ENCODE assay signal across 35 cellular contexts in the genomic region with DNA sequence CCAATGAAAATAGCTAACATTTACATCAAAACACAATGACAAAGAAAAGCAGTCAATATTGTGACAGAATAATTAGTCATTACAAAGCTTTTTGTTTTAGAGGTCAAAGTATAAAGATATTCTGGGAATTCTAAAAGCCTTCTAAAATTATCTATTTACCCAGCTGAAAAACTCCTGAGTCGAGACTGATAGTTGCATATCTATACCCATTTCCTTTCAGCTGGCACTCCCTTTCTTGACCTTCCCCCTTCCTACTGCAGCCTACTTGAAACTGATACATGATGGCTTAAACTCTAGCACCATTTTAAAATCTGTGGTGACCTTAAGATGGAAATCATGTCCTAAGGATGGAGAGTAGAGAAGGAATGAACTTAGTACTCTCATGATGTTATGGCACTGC. TPM values are rescaled to one million over a fixed set of nuclear protein-coding genes. Genes with fewer than 3 reads are reported as not detected.
A peak's percentile ranks its signal among the peaks of the same experiment; 100 is the strongest.
DNase-seq lines count a peak whose midpoint lies in the region; ATAC-seq, FAIRE-seq and TF ChIP-seq lines count a peak whose summit lies in the region.
"Had no signal": no experiment of that assay in that cellular context is flagged by ENCODE, and none has a peak within 500 bp of the region (broad histone marks: within the 10 kb centered on the region; RNA-seq: fewer than 3 reads in every experiment).

No MANE protein-coding gene starts in this region.

- peak overlapping the region in 2 of 3 donors; percentile 3 to 56 for H3K27ac Mint-ChIP-seq in CD4-positive, CD25-positive, alpha-beta regulatory T cell
- H3K27ac Mint-ChIP-seq in chondrocyte (ENCODE audit: unreplicated experiment) = no peak overlapping the region
- H3K27ac Mint-ChIP-seq: activated CD4-positive, alpha-beta T cell treated with anti-CD3 and anti-CD28 coated beads, Interleukin-2, amount 10 ng/mL, durations not matched to agents 7 days and 5 days had no signal

- TF ChIP-seq POLR2A in endothelial cell of umbilical vein (IDR thresholded peaks at IDR 0.05; ENCODE audit: low read depth, low read length) (no peak), GM18505 (IDR thresholded peaks at IDR 0.05; ENCODE audit: borderline replicate concordance, extremely low read depth, insufficient read depth, insufficient read length) (no peak)

- no peaks in the 10 kb centered on the region for H3K27me3 ChIP-seq in CD4-positive, CD25-positive, alpha-beta regulatory T cell (ENCODE audit: control insufficient read depth, insufficient read depth, low read length)
- H3K27me3 ChIP-seq in endothelial cell of umbilical vein (ENCODE audit: control insufficient read depth in 2 of 2, insufficient read depth in 2 of 2, low read length in 2 of 2) = no peaks in the 10 kb centered on the region
- H3K27me3 ChIP-seq: esophagus squamous epithelium, foreskin keratinocyte, heart right ventricle, Peyer's patch, right lobe of liver, stomach, thyroid gland had no signal

- H3K9me3 Mint-ChIP-seq in CD4-positive, CD25-positive, alpha-beta regulatory T cell = peaks cover 0 to 8% (median 6%) of the 10 kb centered on the region in 7 donors
- peaks cover 13% of the 10 kb centered on the region for H3K9me3 Mint-ChIP-seq in chondrocyte (ENCODE audit: low read depth)

- H3K79me2 ChIP-seq in endothelial cell of umbilical vein (ENCODE audit: control insufficient read depth, insufficient read depth, low read length) = no peaks in the 10 kb centered on the region

- FAIRE-seq in endothelial cell of umbilical vein (lab: Jason Lieb, UNC) = no peak
- FAIRE-seq: A204.1, GM12891, keratinocyte had no signal

- peaks cover 3% of the 10 kb centered on the region for H3K36me3 ChIP-seq in CD4-positive, CD25-positive, alpha-beta regulatory T cell (ENCODE audit: control insufficient read depth, insufficient read depth, low read length)
- H3K36me3 ChIP-seq in endothelial cell of umbilical vein (ENCODE audit: control insufficient read depth in 2 of 2, extremely low read depth in 1 of 2, insufficient read depth in 2 of 2, low read length in 2 of 2) = no peaks in the 10 kb centered on the region
- H3K36me3 ChIP-seq: heart right ventricle, Peyer's patch, prostate gland, right lobe of liver, thyroid gland had no signal

- DNase-seq in CD4-positive, CD25-positive, alpha-beta regulatory T cell = no peak
- peak in 51 of 76 experiments; percentile 5 to 85 (median 64) for DNase-seq in HUDEP-2 (lab: John Stamatoyannopoulos, UW; ENCODE audit: unreplicated experiment in 76 of 76)
- peak; percentile 9 for DNase-seq in RKO (ENCODE audit: low spot score)
- DNase-seq in endothelial cell of umbilical vein (ENCODE audit: low read depth, low spot score) = peak; percentile 24
- no peak for DNase-seq in chondrocyte (ENCODE audit: low spot score)
- DNase-seq in ureter (ENCODE audit: low spot score) = no peak
- DNase-seq: activated CD4-positive, alpha-beta T cell treated with anti-CD3 and anti-CD28 coated beads, Interleukin-2, amount 10 ng/mL, durations not matched to agents 7 days and 5 days; activated gamma-delta T cell; activated T-cell treated with anti-CD3 and anti-CD28 coated beads, Interleukin-2, amount 50 U/mL, for 1 hour; caudate nucleus; esophagus squamous epithelium; foreskin keratinocyte; HCEC 1CT; heart right ventricle; midbrain; naive thymus-derived CD8-positive, alpha-beta T cell; NCI-H1105; NCI-H1930; NCI-H526 treated with DMSO at 0.1 percent for 48 hours; nucleus accumbens; Peyer's patch; right lobe of liver; SHP77 treated with DMSO at 0.1 percent for 48 hours; stimulated activated CD4-positive, alpha-beta T cell treated with anti-CD3 and anti-CD28 coated beads, Interleukin-12 subunit alpha, Interleukin-12 subunit beta, amount 100 ng/mL, for 4 hours; stimulated activated CD4-positive, alpha-beta T cell treated with anti-CD3 and anti-CD28 coated beads, Interleukin-2, amount 100 ng/mL, for 48 hours; stomach; T-helper 2 cell; thyroid gland had no signal

- dilution Hi-C loops in endothelial cell of umbilical vein (cut with MboI; ENCODE audit: extremely low pct_ligation_motif_present, low sequenced_read_pairs) = no loop called here

- POLR2A ChIA-PET in endothelial cell of umbilical vein (lab: Charles Lee) = no interaction called here

- H3K4me1 Mint-ChIP-seq in CD4-positive, CD25-positive, alpha-beta regulatory T cell = peaks cover 48 to 75% (median 57%) of the 10 kb centered on the region in 4 donors
- no peaks in the 10 kb centered on the region for H3K4me1 Mint-ChIP-seq in chondrocyte (ENCODE audit: low read depth)

- H3K9me3 ChIP-seq in CD4-positive, CD25-positive, alpha-beta regulatory T cell (ENCODE audit: control insufficient read depth in 2 of 2, low read length in 2 of 2) = no peaks in the 10 kb centered on the region
- H3K9me3 ChIP-seq in endothelial cell of umbilical vein (replicated peaks; ENCODE audit: control insufficient read depth, insufficient read depth, low read length) = no peaks in the 10 kb centered on the region
- H3K9me3 ChIP-seq: Peyer's patch, prostate gland, right lobe of liver, stomach, thyroid gland had no signal

- H3K27me3 Mint-ChIP-seq in CD4-positive, CD25-positive, alpha-beta regulatory T cell = no peaks in the 10 kb centered on the region
- no peaks in the 10 kb centered on the region for H3K27me3 Mint-ChIP-seq in chondrocyte (ENCODE audit: low read depth)
- H3K27me3 Mint-ChIP-seq: activated CD4-positive, alpha-beta T cell treated with anti-CD3 and anti-CD28 coated beads, Interleukin-2, amount 10 ng/mL, durations not matched to agents 7 days and 5 days; naive thymus-derived CD8-positive, alpha-beta T cell had no signal

- intact Hi-C loops in endothelial cell of umbilical vein (cut with micrococcal nuclease) = no loop called here

- no peak overlapping the region for H3K9ac ChIP-seq in endothelial cell of umbilical vein (replicated peaks; ENCODE audit: extremely low read depth, insufficient read depth, low read length)

- TF ChIP-seq CTCF in endothelial cell of umbilical vein (IDR thresholded peaks at IDR 0.05; ENCODE audit: extremely low read depth in 1 of 2, insufficient read depth in 1 of 2, low read depth in 1 of 2, low read length in 2 of 2) (no peak), chondrocyte (IDR thresholded peaks at IDR 0.05) (no peak)

- peak overlapping the region in 2 of 4 donors; percentile 22 to 66 for H3K4me3 Mint-ChIP-seq in CD4-positive, CD25-positive, alpha-beta regulatory T cell
- no peak overlapping the region for H3K4me3 Mint-ChIP-seq in chondrocyte (ENCODE audit: unreplicated experiment)
- H3K4me3 Mint-ChIP-seq: activated CD4-positive, alpha-beta T cell treated with anti-CD3 and anti-CD28 coated beads, Interleukin-2, amount 10 ng/mL, durations not matched to agents 7 days and 5 days had no signal

- H4K20me1 ChIP-seq in endothelial cell of umbilical vein (replicated peaks; ENCODE audit: control insufficient read depth, extremely low read depth, insufficient read depth, low read length) = no peaks in the 10 kb centered on the region

- H3K27ac ChIP-seq in CD4-positive, CD25-positive, alpha-beta regulatory T cell (ENCODE audit: insufficient read depth, low read length, poor library complexity, severe bottlenecking) = no peak overlapping the region
- H3K27ac ChIP-seq in endothelial cell of umbilical vein (ENCODE audit: insufficient read depth, low read depth, low read length) = no peak overlapping the region
- H3K27ac ChIP-seq: esophagus squamous epithelium, foreskin keratinocyte, heart right ventricle, Peyer's patch, prostate gland, right lobe of liver, stomach, thyroid gland, VCaP had no signal

- peaks cover 3% of the 10 kb centered on the region for H3K4me1 ChIP-seq in CD4-positive, CD25-positive, alpha-beta regulatory T cell (ENCODE audit: control insufficient read depth, insufficient read depth, low read length, poor library complexity, severe bottlenecking)
- H3K4me1 ChIP-seq in endothelial cell of umbilical vein (ENCODE audit: control insufficient read depth, extremely low read depth, insufficient read depth, low read length) = peaks cover 4% of the 10 kb centered on the region
- H3K4me1 ChIP-seq: esophagus squamous epithelium, foreskin keratinocyte, Peyer's patch, prostate gland, thyroid gland had no signal

- ATAC-seq in CD4-positive, CD25-positive, alpha-beta regulatory T cell (ENCODE audit: low read depth in 2 of 2) = no peak
- no peak for ATAC-seq in GM18505 (IDR thresholded peaks at IDR 0.05; ENCODE audit: unreplicated experiment)
- no peak for ATAC-seq in GM18873 (IDR thresholded peaks at IDR 0.05; ENCODE audit: low FRiP score, unreplicated experiment)
- ATAC-seq: foreskin keratinocyte; heart right ventricle; naive thymus-derived CD8-positive, alpha-beta T cell had no signal

- no peak overlapping the region for H3K4me3 ChIP-seq in CD4-positive, CD25-positive, alpha-beta regulatory T cell (ENCODE audit: low read depth, low read length)
- no peak overlapping the region for H3K4me3 ChIP-seq in endothelial cell of umbilical vein (replicated peaks in 1 of 3; ENCODE audit: insufficient read depth in 1 of 3, low read depth in 1 of 3, low read length in 3 of 3)
- H3K4me3 ChIP-seq: esophagus squamous epithelium, heart right ventricle, Peyer's patch, prostate gland, right lobe of liver, stomach, thyroid gland had no signal

- H2AFZ ChIP-seq in endothelial cell of umbilical vein (ENCODE audit: low read depth, low read length) = no peak overlapping the region

- no peaks in the 10 kb centered on the region for H3K9me1 ChIP-seq in endothelial cell of umbilical vein (replicated peaks; ENCODE audit: control insufficient read depth, extremely low read depth, insufficient read depth, low read length)

- peaks cover 34% of the 10 kb centered on the region for H3K36me3 Mint-ChIP-seq in CD4-positive, CD25-positive, alpha-beta regulatory T cell
- peaks cover 2% of the 10 kb centered on the region for H3K36me3 Mint-ChIP-seq in chondrocyte (ENCODE audit: low read depth)

- BruUV-seq in endothelial cell of umbilical vein (replicated peaks; lab: Mats Ljungman, UMichigan) = no TSS peak

- no peak overlapping the region for H3K4me2 ChIP-seq in endothelial cell of umbilical vein (ENCODE audit: insufficient read depth, low read length)

- CTCF ChIA-PET in endothelial cell of umbilical vein (lab: Charles Lee) = interaction anchor here (1.3 kb wide), 1 partner anchor 17 kb away, joined by 4 read pairs; no protein-coding TSS in a partner anchor

RNA-seq across cellular contexts. Expression of gene LMBRD1, which starts 38.6 kb away (rescaled TPM):
- total RNA-seq in CD4-positive, CD25-positive, alpha-beta regulatory T cell = 40.8 TPM
- polyA plus RNA-seq in CD4-positive, CD25-positive, alpha-beta regulatory T cell = 10 to 100 TPM; 57.1 to 67.2 (median 59.8) TPM
- total RNA-seq in endothelial cell of umbilical vein (14.6 and 16.2 TPM in 2 replicates), chondrocyte (28.7 to 36.1 TPM (median 28.8 TPM) in 3 replicates), ureter (66.0 TPM)
- polyA plus RNA-seq in endothelial cell of umbilical vein = 7.3 and 9.8 TPM in 2 replicates
- polyA plus RNA-seq in endothelial cell of umbilical vein (2011; cell fraction: cytosol; rRNA removed) = 8.2 TPM in 2 replicates
- 5.5 and 7.6 TPM in 2 replicates for polyA plus RNA-seq in endothelial cell of umbilical vein (2011; cell fraction: nucleus; rRNA removed)
- polyA plus RNA-seq in endothelial cell of umbilical vein (2012) = 12.3 and 13.6 TPM in 2 replicates
- 5.9 and 7.0 TPM in 2 replicates for polyA minus RNA-seq in endothelial cell of umbilical vein
- polyA minus RNA-seq in endothelial cell of umbilical vein (2011; cell fraction: cytosol; rRNA and poly(A)+ RNA removed) = 8.8 TPM
- polyA minus RNA-seq in endothelial cell of umbilical vein (2011; cell fraction: nucleus; rRNA and poly(A)+ RNA removed) = 9.9 and 10.3 TPM in 2 replicates

Comparison
In these comparisons a context has a peak if more than half of its experiments do, and no peak if none do; other contexts are left out.
1. DNase-seq: peak in HUDEP-2 (51 of 76), RKO (single experiment) and endothelial cell of umbilical vein (single experiment); none in CD4-positive, CD25-positive, alpha-beta regulatory T cell (0 of 3), chondrocyte (single experiment) and ureter (single experiment).